ENCODE assay signal across 32 cellular contexts in genomic region chr1:154476791-154477190, GRCh38. TPM values are rescaled to one million over a fixed set of nuclear protein-coding genes. Genes with fewer than 3 reads are reported as not detected.
DNase-seq lines count a peak whose midpoint lies in the region; ATAC-seq and TF ChIP-seq lines count a peak whose summit lies in the region.
"Had no signal": no experiment of that assay in that cellular context is flagged by ENCODE, and none has a peak within 500 bp of the region (broad histone marks: within the 10 kb centered on the region; RNA-seq: fewer than 3 reads in every experiment).

No MANE protein-coding gene starts in this region.

- H3K27ac ChIP-seq in RWPE1 (no peak overlapping the region), gastrocnemius medialis (no peak overlapping the region)
- H3K27ac ChIP-seq: body of pancreas, heart left ventricle, right lobe of liver had no signal

- H3K27ac Mint-ChIP-seq in activated T-cell treated with anti-CD3 and anti-CD28 coated beads, Interleukin-2, amount 50 U/mL, for 24 hours, result peak overlapping the region; percentile 77
- no peak overlapping the region for H3K27ac Mint-ChIP-seq in stimulated activated effector memory CD8-positive, alpha-beta T cell treated with anti-CD3 and anti-CD28 coated beads, Interleukin-12 subunit alpha, Interleukin-12 subunit beta, amount 100 ng/mL, for 72 hours
- H3K27ac Mint-ChIP-seq: activated B cell treated with CpG ODN at 0.5 μM for 24 hours; activated CD4-positive, alpha-beta memory T cell treated with anti-CD3 and anti-CD28 coated beads for 36 hours; stimulated activated memory B cell treated with anti-CD40 and anti-IgM and Interleukin-4, amounts not matched to agents 10 μg/mL and 1 μg/mL and 100 μg/mL, for 72 hours had no signal

- no peak for DNase-seq in activated T-cell treated with anti-CD3 and anti-CD28 coated beads, Interleukin-2, amount 50 U/mL, for 24 hours
- DNase-seq in activated T-cell treated with anti-CD3 and anti-CD28 coated beads, Interleukin-2, amount 50 U/mL, for 48 hours, result no peak
- DNase-seq in RWPE1 (ENCODE audit: low spot score), result peak; percentile 62
- DNase-seq in kidney tubule cell (ENCODE audit: low spot score), result peak; percentile 72
- no peak for DNase-seq in stimulated activated effector memory CD8-positive, alpha-beta T cell treated with anti-CD3 and anti-CD28 coated beads, Interleukin-12 subunit alpha, Interleukin-12 subunit beta, amount 100 ng/mL, for 72 hours (ENCODE audit: low spot score in 2 of 2)
- no peak for DNase-seq in T-helper 9 cell
- no peak for DNase-seq in cardiac septum (ENCODE audit: low spot score)
- DNase-seq in gastrocnemius medialis, result no peak
- DNase-seq: activated B cell treated with CpG ODN at 0.5 μM for 24 hours; activated CD4-positive, alpha-beta memory T cell treated with anti-CD3 and anti-CD28 coated beads for 36 hours; activated CD8-positive, alpha-beta memory T cell treated with anti-CD3 and anti-CD28 coated beads, Interleukin-2, amount 50 U/mL, for 4 hours; activated gamma-delta T cell treated with Interleukin-2 at 50 U/mL for 16 hours; adrenal gland; body of pancreas; CD4-positive, CD25-positive, alpha-beta regulatory T cell; EL; heart left ventricle; IMR-90; kidney glomerular epithelial cell; NCI-H1105; NCI-H2029 treated with DMSO at 0.1 percent for 48 hours; NCI-H345; NCI-H748 treated with DMSO at 0.1 percent for 48 hours; stimulated activated CD4-positive, alpha-beta T cell treated with anti-CD3 and anti-CD28 coated beads, Interleukin-4, amount 100 ng/mL, for 24 hours; substantia nigra; T-cell had no signal

- no peak for TF ChIP-seq POLR2A in gastrocnemius medialis (IDR thresholded peaks at IDR 0.05)

- TF ChIP-seq CTCF in RWPE1 (conservative IDR thresholded peaks at IDR 0.05; ENCODE audit: low read depth) (no peak), gastrocnemius medialis (IDR thresholded peaks at IDR 0.05 in 4 of 5, conservative IDR thresholded peaks at IDR 0.05 in 1 of 5) (no peak)

- H3K4me3 ChIP-seq in gastrocnemius medialis, result no peak overlapping the region
- H3K4me3 ChIP-seq: adrenal gland, body of pancreas, GM12878, heart left ventricle, right lobe of liver had no signal

- intact Hi-C loops in cardiac septum (cut with DNase I) (no loop called here), gastrocnemius medialis (cut with DNase I; ENCODE audit: low total_unique reads) (loop anchor here (5.0 kb wide), 1 partner anchor 611 kb away; no protein-coding TSS in a partner anchor)

- in situ Hi-C loops in gastrocnemius medialis (cut with MboI; ENCODE audit: low sequenced_read_pairs in 4 of 4), result no loop called here

- H3K36me3 ChIP-seq in gastrocnemius medialis, result no peaks in the 10 kb centered on the region
- H3K36me3 ChIP-seq: adrenal gland, right lobe of liver had no signal

- H3K9me3 Mint-ChIP-seq in activated T-cell treated with anti-CD3 and anti-CD28 coated beads, Interleukin-2, amount 50 U/mL, for 24 hours, result no peaks in the 10 kb centered on the region
- no peaks in the 10 kb centered on the region for H3K9me3 Mint-ChIP-seq in stimulated activated effector memory CD8-positive, alpha-beta T cell treated with anti-CD3 and anti-CD28 coated beads, Interleukin-12 subunit alpha, Interleukin-12 subunit beta, amount 100 ng/mL, for 72 hours
- H3K9me3 Mint-ChIP-seq: activated B cell treated with CpG ODN at 0.5 μM for 24 hours; activated CD4-positive, alpha-beta memory T cell treated with anti-CD3 and anti-CD28 coated beads for 36 hours; CD4-positive, CD25-positive, alpha-beta regulatory T cell; stimulated activated memory B cell treated with anti-CD40 and anti-IgM and Interleukin-4, amounts not matched to agents 10 μg/mL and 1 μg/mL and 100 μg/mL, for 72 hours; T-cell had no signal

- no peaks in the 10 kb centered on the region for H3K36me3 Mint-ChIP-seq in activated T-cell treated with anti-CD3 and anti-CD28 coated beads, Interleukin-2, amount 50 U/mL, for 24 hours (ENCODE audit: low read depth)
- no peaks in the 10 kb centered on the region for H3K36me3 Mint-ChIP-seq in stimulated activated effector memory CD8-positive, alpha-beta T cell treated with anti-CD3 and anti-CD28 coated beads, Interleukin-12 subunit alpha, Interleukin-12 subunit beta, amount 100 ng/mL, for 72 hours
- H3K36me3 Mint-ChIP-seq: activated CD4-positive, alpha-beta memory T cell treated with anti-CD3 and anti-CD28 coated beads for 36 hours; CD4-positive, CD25-positive, alpha-beta regulatory T cell; stimulated activated memory B cell treated with anti-CD40 and anti-IgM and Interleukin-4, amounts not matched to agents 10 μg/mL and 1 μg/mL and 100 μg/mL, for 72 hours; T-cell had no signal

- no peaks in the 10 kb centered on the region for H3K9me3 ChIP-seq in gastrocnemius medialis
- H3K9me3 ChIP-seq: adrenal gland, body of pancreas, heart left ventricle, right lobe of liver had no signal

- POLR2A ChIA-PET in RWPE1 (lab: Yijun Ruan, JAX; ENCODE audit: low non-redundant PET), result no interaction called here

- no peaks in the 10 kb centered on the region for H3K27me3 ChIP-seq in gastrocnemius medialis
- H3K27me3 ChIP-seq: adrenal gland, body of pancreas, heart left ventricle, right lobe of liver had no signal

- CTCF ChIA-PET in RWPE1 (lab: Yijun Ruan, JAX), result no interaction called here

- peaks cover 33% of the 10 kb centered on the region for H3K4me1 Mint-ChIP-seq in activated T-cell treated with anti-CD3 and anti-CD28 coated beads, Interleukin-2, amount 50 U/mL, for 24 hours (ENCODE audit: low read depth)
- H3K4me1 Mint-ChIP-seq in stimulated activated effector memory CD8-positive, alpha-beta T cell treated with anti-CD3 and anti-CD28 coated beads, Interleukin-12 subunit alpha, Interleukin-12 subunit beta, amount 100 ng/mL, for 72 hours, result no peaks in the 10 kb centered on the region

- peaks cover 0 to 7% of the 10 kb centered on the region in 2 donors for H3K4me1 ChIP-seq in gastrocnemius medialis

- no peaks in the 10 kb centered on the region for H3K27me3 Mint-ChIP-seq in activated T-cell treated with anti-CD3 and anti-CD28 coated beads, Interleukin-2, amount 50 U/mL, for 24 hours
- H3K27me3 Mint-ChIP-seq: activated B cell treated with CpG ODN at 0.5 μM for 24 hours; activated CD4-positive, alpha-beta memory T cell treated with anti-CD3 and anti-CD28 coated beads for 36 hours; CD4-positive, CD25-positive, alpha-beta regulatory T cell; stimulated activated memory B cell treated with anti-CD40 and anti-IgM and Interleukin-4, amounts not matched to agents 10 μg/mL and 1 μg/mL and 100 μg/mL, for 72 hours; T-cell had no signal

- H3K4me3 Mint-ChIP-seq in activated T-cell treated with anti-CD3 and anti-CD28 coated beads, Interleukin-2, amount 50 U/mL, for 24 hours, result no peak overlapping the region
- no peak overlapping the region for H3K4me3 Mint-ChIP-seq in stimulated activated effector memory CD8-positive, alpha-beta T cell treated with anti-CD3 and anti-CD28 coated beads, Interleukin-12 subunit alpha, Interleukin-12 subunit beta, amount 100 ng/mL, for 72 hours
- H3K4me3 Mint-ChIP-seq: activated B cell treated with CpG ODN at 0.5 μM for 24 hours; activated CD4-positive, alpha-beta memory T cell treated with anti-CD3 and anti-CD28 coated beads for 36 hours; CD4-positive, CD25-positive, alpha-beta regulatory T cell; stimulated activated memory B cell treated with anti-CD40 and anti-IgM and Interleukin-4, amounts not matched to agents 10 μg/mL and 1 μg/mL and 100 μg/mL, for 72 hours; T-cell had no signal

- peak; percentile 40 for ATAC-seq in stimulated activated effector memory CD8-positive, alpha-beta T cell treated with anti-CD3 and anti-CD28 coated beads, Interleukin-12 subunit alpha, Interleukin-12 subunit beta, amount 100 ng/mL, for 72 hours
- no peak for ATAC-seq in gastrocnemius medialis
- ATAC-seq: body of pancreas; GM12878; heart left ventricle; right lobe of liver; stimulated activated memory B cell treated with anti-CD40 and anti-IgM and Interleukin-4, amounts not matched to agents 10 μg/mL and 1 μg/mL and 100 μg/mL, for 72 hours; T-cell had no signal

RNA-seq across cellular contexts. Expression of gene TDRD10, which starts 25.2 kb away (rescaled TPM):
- total RNA-seq in cardiac septum (5.0 TPM), gastrocnemius medialis (1 to 10 TPM in 1 of 4 donors, under 1 TPM in 3; 0.61 to 4.2 (median 0.62) TPM)
- total RNA-seq: activated B cell treated with CpG ODN at 0.5 μM for 24 hours; activated CD4-positive, alpha-beta memory T cell treated with anti-CD3 and anti-CD28 coated beads for 36 hours; CD4-positive, CD25-positive, alpha-beta regulatory T cell; epithelial cell of proximal tubule; GM12878; IMR-90; RPMI7951; SK-MEL-5; T-cell had no signal

RNA-seq across cellular contexts. Expression of gene SHE, which starts 25.4 kb away (rescaled TPM):
- total RNA-seq in cardiac septum (16.8 TPM), gastrocnemius medialis (1 to 10 TPM; 5.0 to 6.9 (median 6.2) TPM)
- total RNA-seq: CD4-positive, CD25-positive, alpha-beta regulatory T cell; IMR-90; RPMI7951 had no signal

Comparison
In these comparisons a context has a peak if more than half of its experiments do, and no peak if none do; other contexts are left out.
1. DNase-seq: peak in RWPE1 (single experiment) and kidney tubule cell (single experiment); none in activated T-cell treated with anti-CD3 and anti-CD28 coated beads, Interleukin-2, amount 50 U/mL, for 24 hours (single experiment), activated T-cell treated with anti-CD3 and anti-CD28 coated beads, Interleukin-2, amount 50 U/mL, for 48 hours (0 of 2), stimulated activated effector memory CD8-positive, alpha-beta T cell treated with anti-CD3 and anti-CD28 coated beads, Interleukin-12 subunit alpha, Interleukin-12 subunit beta, amount 100 ng/mL, for 72 hours (0 of 2), T-helper 9 cell (single experiment), cardiac septum (single experiment) and gastrocnemius medialis (0 of 2).